ENCODE assay signal across 1 cellular context in genomic region chr9:84314306-84314705, GRCh38.
A peak's percentile ranks its signal among the peaks of the same experiment; 100 is the strongest.
TF ChIP-seq lines count a peak whose summit lies in the region.

No MANE protein-coding gene starts in this region.

TF ChIP-seq in IMR-90, 13 proteins besides CTCF, POLR2A, EP300 and RAD21:
- no peak for TF ChIP-seq MXI1 (IDR thresholded peaks at IDR 0.05; ENCODE audit: borderline replicate concordance, low read depth, low read length)
- peak; percentile 2; the same call in 1 of the 2 replicates for TF ChIP-seq CEBPB (IDR thresholded peaks at IDR 0.05; ENCODE audit: low read depth, low read length)
- TF ChIP-seq RCOR1 (IDR thresholded peaks at IDR 0.05; ENCODE audit: insufficient replicate concordance, low read length), result no peak
